In genomic region chr1:228882785-228883450, GRCh38 we compare ENCODE assay signal across 2 cellular contexts.
TF ChIP-seq lines count a peak whose summit lies in the region.

No MANE protein-coding gene starts in this region.

TF ChIP-seq in IMR-90, 13 proteins besides CTCF, POLR2A, EP300 and RAD21:
- TF ChIP-seq USF2 (IDR thresholded peaks at IDR 0.05; ENCODE audit: low read depth, low read length) (no peak), RCOR1 (IDR thresholded peaks at IDR 0.05; ENCODE audit: insufficient replicate concordance, low read length) (no peak), CHD1 (IDR thresholded peaks at IDR 0.05; ENCODE audit: low read depth, low read length) (no peak), RFX5 (IDR thresholded peaks at IDR 0.05; ENCODE audit: low read depth, low read length) (no peak)

TF ChIP-seq in H1, 55 proteins besides CTCF, POLR2A, EP300 and RAD21:
- TF ChIP-seq YY1 (IDR thresholded peaks at IDR 0.05; ENCODE audit: low read depth, low read length): no peak
- no peak for TF ChIP-seq CREB1 (IDR thresholded peaks at IDR 0.05)
- TF ChIP-seq BCL11A (IDR thresholded peaks at IDR 0.05; ENCODE audit: low read depth in 2 of 2, low read length in 2 of 2): no peak
- no peak for TF ChIP-seq SIX5 (IDR thresholded peaks at IDR 0.05; ENCODE audit: low read depth, low read length)
- no peak for TF ChIP-seq HDAC6 (IDR thresholded peaks at IDR 0.05; ENCODE audit: low read depth, low read length)
- no peak for TF ChIP-seq SIN3A (conservative IDR thresholded peaks at IDR 0.05 in 1 of 2, IDR thresholded peaks at IDR 0.05 in 1 of 2; ENCODE audit: low read depth in 1 of 2, low read length in 2 of 2)
- no peak for TF ChIP-seq ASH2L (IDR thresholded peaks at IDR 0.05; ENCODE audit: low read length)
- TF ChIP-seq EZH2 (IDR thresholded peaks at IDR 0.05; ENCODE audit: low read depth, low read length, severe bottlenecking): no peak
TF ChIP-seq in H1: peak in this region for 0.
